Comparison of ENCODE assay signal across 8 cellular contexts in the genomic region with DNA sequence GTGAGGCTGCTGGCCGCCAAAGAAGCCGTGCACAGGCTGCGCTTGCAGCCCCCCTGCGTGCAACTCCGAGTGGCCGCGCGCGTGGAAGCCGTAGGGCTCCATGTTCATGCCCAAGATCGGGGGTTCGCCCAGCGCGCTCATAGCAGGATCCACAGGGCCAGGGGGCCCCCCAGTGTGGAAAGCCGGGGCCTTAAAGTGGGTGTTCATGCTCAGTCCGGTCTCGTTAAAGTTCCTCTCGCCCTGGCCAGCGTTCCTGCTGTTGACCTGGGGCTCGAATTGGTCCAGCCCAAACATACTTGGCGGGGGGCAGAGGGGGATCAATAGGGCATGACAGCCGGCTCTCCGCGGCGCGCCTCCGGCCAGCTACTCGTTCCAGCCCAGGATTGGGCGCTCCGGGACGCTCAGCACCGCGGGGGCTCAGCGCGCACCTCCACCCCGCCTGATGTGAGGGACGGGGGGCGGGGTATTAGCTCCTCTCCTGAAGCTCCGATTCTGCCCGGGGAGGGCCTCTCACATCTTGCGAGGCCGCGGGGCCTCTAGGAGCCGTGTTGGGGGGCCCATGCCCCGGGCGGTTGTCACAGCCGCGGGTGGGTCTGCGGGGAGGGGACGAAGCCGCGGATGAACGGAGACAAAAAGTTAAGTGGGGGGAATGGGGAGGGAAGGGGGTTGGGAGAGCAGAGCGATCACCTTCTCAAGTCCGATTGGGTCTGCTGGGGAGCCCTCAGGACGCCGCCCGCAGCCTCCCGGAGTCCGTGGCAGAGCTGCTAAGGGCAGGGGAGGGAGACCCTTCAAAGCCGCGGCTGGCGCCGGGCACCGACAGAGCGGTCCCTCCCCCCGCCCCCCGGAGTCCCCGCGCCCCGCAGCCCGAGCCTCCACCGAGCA. TPM values are rescaled to one million over a fixed set of nuclear protein-coding genes. Genes with fewer than 3 reads are reported as not detected.
DNase-seq lines count a peak whose midpoint lies in the region; TF ChIP-seq lines count a peak whose summit lies in the region.

No MANE protein-coding gene starts in this region.

- H3K27ac ChIP-seq in WERI-Rb-1, result no peak overlapping the region
- peak overlapping the region; percentile 73 for H3K27ac ChIP-seq in cardiac muscle cell

- H3K4me3 ChIP-seq in WERI-Rb-1 (ENCODE audit: low read depth, low read length), result peak overlapping the region; percentile 60
- peak overlapping the region; percentile 77 for H3K4me3 ChIP-seq in cardiac muscle cell

- peaks cover 47% of the 10 kb centered on the region for H3K4me1 ChIP-seq in cardiac muscle cell (ENCODE audit: low read depth)

- DNase-seq in ELR (ENCODE audit: low read depth) (peak; percentile 32), WERI-Rb-1 (no peak), cardiac muscle cell (ENCODE audit: low read depth in 1 of 2, low spot score in 1 of 2) (peak in 1 of 2 donors; percentile 55), retina (peak; percentile 83), ureter (ENCODE audit: low spot score) (no peak), NOMO-1 (lab: John Stamatoyannopoulos, UW; ENCODE audit: unreplicated experiment in 2 of 2) (no peak), T1000 (lab: John Stamatoyannopoulos, UW) (no peak), CD1c-positive myeloid dendritic cell (ENCODE audit: extremely low spot score) (no peak)

- TF ChIP-seq CTCF in WERI-Rb-1 (IDR thresholded peaks at IDR 0.05; ENCODE audit: low read depth, low read length), result no peak
- TF ChIP-seq CTCF in cardiac muscle cell (IDR thresholded peaks at IDR 0.05; ENCODE audit: low read depth, low read length), result no peak

- H3K36me3 ChIP-seq in WERI-Rb-1, result no peaks in the 10 kb centered on the region
- no peaks in the 10 kb centered on the region for H3K36me3 ChIP-seq in cardiac muscle cell

- H3K27me3 ChIP-seq in WERI-Rb-1 (ENCODE audit: insufficient read depth, low read depth, severe bottlenecking) (peaks cover 2% of the 10 kb centered on the region), cardiac muscle cell (peaks cover 36% of the 10 kb centered on the region)

- H3K9me3 ChIP-seq in WERI-Rb-1 (ENCODE audit: severe bottlenecking), result no peaks in the 10 kb centered on the region
- H3K9me3 ChIP-seq in cardiac muscle cell (ENCODE audit: low read depth), result no peaks in the 10 kb centered on the region

RNA-seq across cellular contexts. Expression of a gene that starts 1.1 kb away (rescaled TPM):
- total RNA-seq in cardiac muscle cell (27.8 and 45.8 TPM in 2 replicates), ureter (3.3 TPM)
- 7.8 and 15.7 TPM in 2 replicates for polyA plus RNA-seq in cardiac muscle cell

Comparison
In these comparisons a context has a peak if more than half of its experiments do, and no peak if none do; other contexts are left out.
1. DNase-seq: peak in ELR (single experiment) and retina (single experiment); none in WERI-Rb-1 (single experiment), ureter (single experiment), NOMO-1 (0 of 2), T1000 (single experiment) and CD1c-positive myeloid dendritic cell (single experiment).